ENCODE assay signal across 2 cellular contexts in the genomic region with DNA sequence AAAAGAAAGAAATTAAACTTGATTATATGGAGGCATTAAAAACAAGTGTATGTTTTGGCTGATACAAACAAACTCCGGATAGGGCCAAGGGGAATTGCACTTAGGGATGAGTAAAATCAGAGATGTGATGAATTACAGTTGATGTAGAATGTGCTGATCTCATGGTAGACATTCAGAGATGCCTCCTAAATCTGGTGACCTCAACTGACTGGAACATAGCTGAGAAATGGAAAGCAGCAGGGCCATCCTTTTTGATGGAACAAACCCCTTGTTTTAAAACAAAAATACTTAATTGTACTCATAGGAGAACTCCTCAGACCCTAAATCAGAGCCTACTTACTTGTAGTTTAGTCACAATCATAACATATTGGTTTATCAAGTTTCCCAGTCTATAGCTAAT.
TF ChIP-seq lines count a peak whose summit lies in the region.

No MANE protein-coding gene starts in this region.

TF ChIP-seq in SK-N-SH, 30 proteins besides CTCF, POLR2A, EP300 and RAD21 (continued from another document):
- TF ChIP-seq, protein P1, sequence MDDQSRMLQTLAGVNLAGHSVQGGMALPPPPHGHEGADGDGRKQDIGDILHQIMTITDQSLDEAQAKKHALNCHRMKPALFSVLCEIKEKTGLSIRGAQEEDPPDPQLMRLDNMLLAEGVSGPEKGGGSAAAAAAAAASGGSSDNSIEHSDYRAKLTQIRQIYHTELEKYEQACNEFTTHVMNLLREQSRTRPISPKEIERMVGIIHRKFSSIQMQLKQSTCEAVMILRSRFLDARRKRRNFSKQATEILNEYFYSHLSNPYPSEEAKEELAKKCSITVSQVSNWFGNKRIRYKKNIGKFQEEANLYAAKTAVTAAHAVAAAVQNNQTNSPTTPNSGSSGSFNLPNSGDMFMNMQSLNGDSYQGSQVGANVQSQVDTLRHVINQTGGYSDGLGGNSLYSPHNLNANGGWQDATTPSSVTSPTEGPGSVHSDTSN (IDR thresholded peaks at IDR 0.05) = 0 out of 2 replicates have a peak, but pooled peaks have one; percentile 7

TF ChIP-seq in SK-N-SH treated with all-trans-retinoic acid at 6 μM for 48 hours, 23 proteins besides CTCF, POLR2A, EP300 and RAD21 (continued from another document):
- TF ChIP-seq TSHZ2 (CRISPR knock-in tag; IDR thresholded peaks at IDR 0.05) (no peak), PATZ1 (CRISPR knock-in tag; IDR thresholded peaks at IDR 0.05; ENCODE audit: borderline replicate concordance) (no peak), CREB5 (CRISPR knock-in tag; IDR thresholded peaks at IDR 0.05; ENCODE audit: low read depth) (no peak), ZNF70 (CRISPR knock-in tag; IDR thresholded peaks at IDR 0.05) (no peak), ZNF565 (CRISPR knock-in tag; conservative IDR thresholded peaks at IDR 0.05; ENCODE audit: low read depth) (no peak), RARB (CRISPR knock-in tag; IDR thresholded peaks at IDR 0.05) (no peak), ZFP30 (CRISPR knock-in tag; IDR thresholded peaks at IDR 0.05) (no peak), OSR1 (CRISPR knock-in tag; IDR thresholded peaks at IDR 0.05) (no peak), CSRNP3 (CRISPR knock-in tag; IDR thresholded peaks at IDR 0.05) (no peak), TCF4 (CRISPR knock-in tag; IDR thresholded peaks at IDR 0.05; ENCODE audit: borderline replicate concordance) (no peak), ZNF8 (CRISPR knock-in tag; IDR thresholded peaks at IDR 0.05) (no peak), SNAI2 (CRISPR knock-in tag; IDR thresholded peaks at IDR 0.05) (no peak), GLIS3 (CRISPR knock-in tag; IDR thresholded peaks at IDR 0.05) (no peak), BACH2 (CRISPR knock-in tag; IDR thresholded peaks at IDR 0.05; ENCODE audit: borderline replicate concordance) (no peak), ISL1 (CRISPR knock-in tag; IDR thresholded peaks at IDR 0.05) (no peak)
- TF ChIP-seq, protein P2, sequence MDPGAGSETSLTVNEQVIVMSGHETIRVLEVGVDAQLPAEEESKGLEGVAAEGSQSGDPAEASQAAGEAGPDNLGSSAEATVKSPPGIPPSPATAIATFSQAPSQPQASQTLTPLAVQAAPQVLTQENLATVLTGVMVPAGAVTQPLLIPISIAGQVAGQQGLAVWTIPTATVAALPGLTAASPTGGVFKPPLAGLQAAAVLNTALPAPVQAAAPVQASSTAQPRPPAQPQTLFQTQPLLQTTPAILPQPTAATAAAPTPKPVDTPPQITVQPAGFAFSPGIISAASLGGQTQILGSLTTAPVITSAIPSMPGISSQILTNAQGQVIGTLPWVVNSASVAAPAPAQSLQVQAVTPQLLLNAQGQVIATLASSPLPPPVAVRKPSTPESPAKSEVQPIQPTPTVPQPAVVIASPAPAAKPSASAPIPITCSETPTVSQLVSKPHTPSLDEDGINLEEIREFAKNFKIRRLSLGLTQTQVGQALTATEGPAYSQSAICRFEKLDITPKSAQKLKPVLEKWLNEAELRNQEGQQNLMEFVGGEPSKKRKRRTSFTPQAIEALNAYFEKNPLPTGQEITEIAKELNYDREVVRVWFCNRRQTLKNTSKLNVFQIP (CRISPR knock-in tag; IDR thresholded peaks at IDR 0.05; ENCODE audit: borderline replicate concordance, low read depth) = no peak
